8 cellular contexts compared by ENCODE assay signal in the genomic region with DNA sequence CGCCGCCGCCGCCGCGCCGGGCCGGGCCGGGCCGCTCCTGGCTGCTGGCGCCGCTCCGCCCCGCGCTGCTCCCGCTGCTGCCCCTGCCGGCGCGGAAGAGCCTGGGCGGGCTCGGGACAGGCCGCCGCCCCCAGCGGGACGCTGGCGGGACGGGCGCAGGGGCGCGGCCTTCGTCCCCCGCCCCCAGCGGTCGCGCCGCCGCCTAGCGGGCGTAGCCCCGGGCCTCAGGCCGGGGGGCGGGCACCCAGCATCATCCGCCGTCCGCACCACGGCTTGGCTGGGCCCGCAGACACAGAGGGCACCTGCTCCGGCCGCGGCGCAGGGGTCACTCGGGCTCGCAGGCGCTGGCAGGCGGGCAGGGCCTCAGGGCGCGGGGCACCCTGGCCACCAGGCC. TPM values are rescaled to one million over a fixed set of nuclear protein-coding genes. Genes with fewer than 3 reads are reported as not detected.
DNase-seq lines count a peak whose midpoint lies in the region; ATAC-seq and TF ChIP-seq lines count a peak whose summit lies in the region.

A gene (minus strand): TSS at position 107 of the 394 bp plus-strand sequence. CDS start 218 bp downstream, outside the sequence.

- CTCF ChIA-PET in A673 (lab: Charles Lee) = no interaction called here

- no peaks in the 10 kb centered on the region for H3K9me3 ChIP-seq in A673 (ENCODE audit: low read depth, low read length, poor library complexity, severe bottlenecking)
- no peaks in the 10 kb centered on the region for H3K9me3 ChIP-seq in ectodermal cell (ENCODE audit: control insufficient read depth, low read length)
- no peaks in the 10 kb centered on the region for H3K9me3 ChIP-seq in lower lobe of right lung

- no peak for TF ChIP-seq CTCF in A673 (conservative IDR thresholded peaks at IDR 0.05; ENCODE audit: low read depth, low read length)
- peak; percentile 35 for TF ChIP-seq CTCF in GM13977 (IDR thresholded peaks at IDR 0.05; ENCODE audit: extremely low read depth, insufficient read depth, missing control alignments)
- TF ChIP-seq CTCF in lower lobe of right lung (IDR thresholded peaks at IDR 0.05) = peak; percentile 41

- DNase-seq in A673 (ENCODE audit: low spot score) = peak; percentile 73
- DNase-seq in GM13977 (ENCODE audit: low spot score) = peak; percentile 94
- DNase-seq in NCI-H2171 treated with DMSO at 0.1 percent for 48 hours (lab: John Stamatoyannopoulos, UW) = peak; percentile 58
- peak; percentile 35 to 36 for DNase-seq in activated CD4-positive, alpha-beta T cell treated with anti-CD3 and anti-CD28 coated beads, Interleukin-2, amount 50 U/mL, for 4 hours
- peak; percentile 78 for DNase-seq in lower lobe of right lung
- DNase-seq in stimulated activated CD4-positive, alpha-beta T cell treated with anti-CD3 and anti-CD28 coated beads, Interleukin-4, amount 100 ng/mL, for 48 hours (ENCODE audit: low read depth in 2 of 2) = peak; percentile 36 to 51

- H3K27me3 ChIP-seq in A673 (replicated peaks; ENCODE audit: insufficient read depth, low read depth, low read length, poor library complexity) = no peaks in the 10 kb centered on the region
- peaks cover 24% of the 10 kb centered on the region for H3K27me3 ChIP-seq in ectodermal cell (ENCODE audit: control insufficient read depth, insufficient read depth, low read length, poor library complexity, severe bottlenecking)
- no peaks in the 10 kb centered on the region for H3K27me3 ChIP-seq in lower lobe of right lung (ENCODE audit: low read depth)

- peak; percentile 64 for ATAC-seq in HG02870 (IDR thresholded peaks at IDR 0.05; ENCODE audit: unreplicated experiment)
- ATAC-seq in lower lobe of right lung = peak; percentile 97 to 98

- peak within 1 kb of the TSS; percentile 90 for H3K27ac ChIP-seq in A673 (ENCODE audit: low read depth, low read length, poor library complexity, severe bottlenecking)
- H3K27ac ChIP-seq in ectodermal cell (ENCODE audit: insufficient read depth, low read depth, low read length, poor library complexity, severe bottlenecking) = no peak within 1 kb of the TSS
- H3K27ac ChIP-seq in lower lobe of right lung = peak within 1 kb of the TSS; percentile 87

- H3K4me1 ChIP-seq in A673 (ENCODE audit: insufficient read depth, low read length, poor library complexity, severe bottlenecking) (peaks cover 24% of the 10 kb centered on the region), ectodermal cell (ENCODE audit: control insufficient read depth, insufficient read depth, low read length) (peaks cover 13% of the 10 kb centered on the region), lower lobe of right lung (peaks cover 28% of the 10 kb centered on the region)

- POLR2A ChIA-PET in A673 (lab: Charles Lee; ENCODE audit: low non-redundant PET) = no interaction called here

- WGBS in ectodermal cell, 2 experiments = 1% methylated on average over 57 of the region's 57 CpGs

- in situ Hi-C loops in GM13977 (cut with MboI; ENCODE audit: low pct_unique_long_range_greater_than_20kb, low sequenced_read_pairs, unreplicated experiment) = no loop called here

- no TSS peak for BruUV-seq in A673 (replicated peaks; lab: Mats Ljungman, UMichigan)

- intact Hi-C loops in A673 (cut with micrococcal nuclease; ENCODE audit: unreplicated experiment) (no loop called here), lower lobe of right lung (cut with DNase I) (no loop called here)

- peaks cover 2% of the 10 kb centered on the region for H3K36me3 ChIP-seq in A673 (ENCODE audit: insufficient read depth, low read length, poor library complexity, severe bottlenecking)
- H3K36me3 ChIP-seq in ectodermal cell (ENCODE audit: control insufficient read depth, insufficient read depth, low read length) = no peaks in the 10 kb centered on the region
- peaks cover 4% of the 10 kb centered on the region for H3K36me3 ChIP-seq in lower lobe of right lung

- peak within 1 kb of the TSS; percentile 93 for H3K4me3 ChIP-seq in A673 (ENCODE audit: low read depth, low read length, poor library complexity, severe bottlenecking)
- H3K4me3 ChIP-seq in ectodermal cell (ENCODE audit: insufficient read depth, low read depth, low read length) = peak within 1 kb of the TSS; percentile 79
- H3K4me3 ChIP-seq in lower lobe of right lung = peak within 1 kb of the TSS; percentile 90

RNA-seq across cellular contexts. Expression of the gene that starts here (rescaled TPM):
- total RNA-seq in A673 (2021) = 48.1 and 51.3 TPM in 2 replicates
- 33.6 TPM for polyA plus RNA-seq in ectodermal cell (2013, experiment 1 of 4)
- 36.9 TPM for polyA plus RNA-seq in ectodermal cell (2013, experiment 2 of 4)
- polyA plus RNA-seq in ectodermal cell (2013, experiment 3 of 4) = 29.3 TPM
- polyA plus RNA-seq in ectodermal cell (2013, experiment 4 of 4) = 37.0 TPM
- total RNA-seq in lower lobe of right lung = 90.4 TPM

Comparison
In these comparisons a context has a peak if more than half of its experiments do, and no peak if none do; other contexts are left out.
1. DNase-seq: peak in every context shown above with its lines; median percentile 94 in GM13977; 78 in lower lobe of right lung; 73 in A673; 58 in NCI-H2171 treated with DMSO at 0.1 percent for 48 hours; 44 in stimulated activated CD4-positive, alpha-beta T cell treated with anti-CD3 and anti-CD28 coated beads, Interleukin-4, amount 100 ng/mL, for 48 hours; 36 in activated CD4-positive, alpha-beta T cell treated with anti-CD3 and anti-CD28 coated beads, Interleukin-2, amount 50 U/mL, for 4 hours.